Comparison of ENCODE assay signal across 10 cellular contexts in the genomic region with DNA sequence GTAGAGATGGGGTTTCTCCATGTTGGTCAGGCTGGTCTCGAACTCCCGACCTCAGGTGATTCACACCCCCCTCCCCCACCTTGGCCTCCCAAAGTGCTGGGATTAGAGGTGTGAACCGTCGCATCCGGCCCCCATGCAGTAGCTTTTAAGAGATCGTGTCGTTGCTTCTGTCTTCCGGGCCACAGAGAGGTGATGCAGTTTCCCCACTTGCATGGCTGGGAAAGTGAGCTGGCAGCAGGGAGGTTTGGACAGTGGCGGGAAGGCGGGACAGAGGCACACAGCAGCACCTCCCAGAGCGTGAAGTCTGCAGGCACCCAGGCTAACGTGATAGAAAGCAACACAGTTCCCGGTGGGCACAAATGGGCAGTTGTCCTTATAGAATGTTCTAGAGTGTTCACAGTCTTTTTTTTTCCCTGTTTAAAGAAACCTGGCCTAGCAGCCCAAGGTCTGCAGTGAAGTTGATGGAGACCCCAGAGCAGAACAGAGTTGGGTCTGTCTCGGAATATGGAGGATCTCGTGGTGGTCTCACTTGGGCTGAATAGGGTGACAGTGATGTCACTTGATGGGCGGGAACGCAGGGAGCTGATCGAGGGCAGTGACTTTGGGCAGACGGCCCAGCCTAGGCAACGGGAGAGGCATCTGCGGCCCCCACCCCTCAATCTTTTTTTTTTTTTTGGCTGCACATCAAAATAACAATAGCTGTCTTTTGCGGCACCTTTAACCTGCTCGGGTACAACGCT. TPM values are rescaled to one million over a fixed set of nuclear protein-coding genes. Genes with fewer than 3 reads are reported as not detected.
DNase-seq lines count a peak whose midpoint lies in the region; ATAC-seq and TF ChIP-seq lines count a peak whose summit lies in the region.
"Had no signal": no experiment of that assay in that cellular context is flagged by ENCODE, and none has a peak within 500 bp of the region (broad histone marks: within the 10 kb centered on the region; RNA-seq: fewer than 3 reads in every experiment).

No MANE protein-coding gene starts in this region.

- peak overlapping the region in 3 of 4 donors; percentile 33 to 38 (median 38) for H3K4me3 ChIP-seq in stomach
- H3K4me3 ChIP-seq: MG63 had no signal

- TF ChIP-seq CTCF in stomach (IDR thresholded peaks at IDR 0.05): no peak

- intact Hi-C loops in stomach (cut with DNase I; ENCODE audit: low total_unique reads): loop anchor here (5.0 kb wide), 1 partner anchor 42 kb away; no protein-coding TSS in a partner anchor

- no peaks in the 10 kb centered on the region for H3K9me3 ChIP-seq in stomach
- H3K9me3 ChIP-seq: MG63 had no signal

- H3K27ac ChIP-seq in stomach: peak overlapping the region in 2 of 5 donors; percentile 42 to 80

- H3K27me3 ChIP-seq in stomach: peaks cover 0 to 4% (median 3%) of the 10 kb centered on the region in 3 donors
- H3K27me3 ChIP-seq: MG63 had no signal

- peaks cover 19 to 55% (median 35%) of the 10 kb centered on the region in 4 donors for H3K4me1 ChIP-seq in stomach

- TF ChIP-seq EP300 in stomach (IDR thresholded peaks at IDR 0.05): no peak

- DNase-seq in activated gamma-delta T cell treated with Interleukin-2 at 50 U/mL for 16 hours (peak; percentile 41), activated gamma-delta T cell (lab: John Stamatoyannopoulos, UW) (no peak), iris pigment epithelial cell (ENCODE audit: low read depth) (peak; percentile 20), stomach (no peak), NAMALWA (ENCODE audit: low spot score) (no peak), epidermal melanocyte (ENCODE audit: insufficient read length, low spot score) (no peak)
- DNase-seq in activated T-cell treated with anti-CD3 and anti-CD28 coated beads, Interleukin-2, amount 50 U/mL, for 1 hour: peak; percentile 37

- ATAC-seq in GM19351 (IDR thresholded peaks at IDR 0.05; ENCODE audit: unreplicated experiment): no peak

- 75 to 80% (median 79%) methylated on average over 24 of the region's 24 CpGs for WGBS in stomach, 5 donors

- TF ChIP-seq POLR2A in stomach (IDR thresholded peaks at IDR 0.05): no peak

- H3K36me3 ChIP-seq in stomach: no peaks in the 10 kb centered on the region

RNA-seq across cellular contexts. Expression of gene UHRF1, which starts 4.9 kb away (rescaled TPM):
- 10 to 100 TPM in 1 of 5 donors, 1 to 10 TPM in 2, under 1 TPM in 2; 0.58 to 20.5 (median 6.4) TPM for total RNA-seq in stomach
- polyA plus RNA-seq in stomach: 1 to 10 TPM; 2.0 to 4.4 (median 3.8) TPM

RNA-seq across cellular contexts. Expression of gene ARRDC5, which starts 11.5 kb away (rescaled TPM):
- under 1 TPM in 1 of 5 donors, not detected in 4; 0.73 TPM for total RNA-seq in stomach
- polyA plus RNA-seq in stomach: under 1 TPM in 1 of 3 donors, not detected in 2; 0.20 TPM
- polyA plus RNA-seq: neural cell had no signal

RNA-seq across cellular contexts. Expression of gene PLIN3, which starts 46.7 kb away (rescaled TPM):
- total RNA-seq in stomach: 10 to 100 TPM in 4 of 5 donors, 1 to 10 TPM in 1; 8.9 to 42.6 (median 16.3) TPM
- 10 to 100 TPM; 39.2 to 55.3 (median 44.0) TPM for polyA plus RNA-seq in stomach

RNA-seq across cellular contexts. Expression of gene KDM4B, which starts 54.7 kb away (rescaled TPM):
- 100 to 1,000 TPM in 2 of 5 donors, 10 to 100 TPM in 3; 22.9 to 202 (median 59.1) TPM for total RNA-seq in stomach
- polyA plus RNA-seq in stomach: 10 to 100 TPM in 2 of 3 donors, 1 to 10 TPM in 1; 5.2 to 10.1 (median 10.0) TPM

Comparison
In these comparisons a context has a peak if more than half of its experiments do, and no peak if none do; other contexts are left out.
1. DNase-seq: peak in activated gamma-delta T cell treated with Interleukin-2 at 50 U/mL for 16 hours (single experiment), activated T-cell treated with anti-CD3 and anti-CD28 coated beads, Interleukin-2, amount 50 U/mL, for 1 hour (single experiment) and iris pigment epithelial cell (single experiment); none in activated gamma-delta T cell (single experiment), stomach (single experiment), NAMALWA (single experiment) and epidermal melanocyte (single experiment).